In genomic region chr1:149844096-149844495, GRCh38 we compare ENCODE assay signal across 8 cellular contexts. TPM values are rescaled to one million over a fixed set of nuclear protein-coding genes. Genes with fewer than 3 reads are reported as not detected.
DNase-seq lines count a peak whose midpoint lies in the region; ATAC-seq and TF ChIP-seq lines count a peak whose summit lies in the region.

No MANE protein-coding gene starts in this region.

- no peak for ATAC-seq in CD8-positive, alpha-beta T cell
- ATAC-seq in HG02678 (IDR thresholded peaks at IDR 0.05; ENCODE audit: unreplicated experiment): no peak

- peak in 2 of 7 experiments; percentile 13 to 26 for DNase-seq in CD8-positive, alpha-beta T cell
- DNase-seq in NAMALWA (ENCODE audit: low spot score) (peak; percentile 84), MCF 10A (ENCODE audit: unreplicated experiment) (peak; percentile 80), NCI-H1092 treated with DMSO at 0.1 percent for 48 hours (lab: John Stamatoyannopoulos, UW) (no peak), NCI-H2081 (lab: John Stamatoyannopoulos, UW) (no peak), HuH-7.5 (ENCODE audit: low spot score) (no peak)

- H3K4me1 ChIP-seq in CD8-positive, alpha-beta T cell (ENCODE audit: insufficient read depth, low read length): peaks cover 43% of the 10 kb centered on the region
- H3K4me1 ChIP-seq in mesodermal cell (ENCODE audit: control insufficient read depth, insufficient read depth, low read length, poor library complexity, severe bottlenecking): peaks cover 18% of the 10 kb centered on the region

- no peaks in the 10 kb centered on the region for H3K9me3 ChIP-seq in CD8-positive, alpha-beta T cell (ENCODE audit: low read length)
- no peaks in the 10 kb centered on the region for H3K9me3 ChIP-seq in mesodermal cell (ENCODE audit: control insufficient read depth, low read length)

- CTCF ChIA-PET in CD8-positive, alpha-beta T cell (lab: Charles Lee): interaction anchor here (1.2 kb wide), 1 partner anchor 41 kb away, joined by 5 read pairs; no protein-coding TSS in a partner anchor
- CTCF ChIA-PET in MCF 10A (lab: Yijun Ruan, JAX): interaction anchor here (0.6 to 1.1 kb wide), 6 partner anchors 27 to 377 kb away, joined by 3 to 8 read pairs (median 4); a partner anchor contains a TSS

- H3K4me3 Mint-ChIP-seq in CD8-positive, alpha-beta T cell: peak overlapping the region; percentile 85
- peak overlapping the region; percentile 93 for H3K4me3 Mint-ChIP-seq in MCF 10A (ENCODE audit: unreplicated experiment)

- H3K4me1 Mint-ChIP-seq in CD8-positive, alpha-beta T cell (ENCODE audit: low read depth): peaks cover 51% of the 10 kb centered on the region
- peaks cover 52% of the 10 kb centered on the region for H3K4me1 Mint-ChIP-seq in MCF 10A (ENCODE audit: insufficient read depth, unreplicated experiment)

- no TSS peak for BruUV-seq in MCF 10A (replicated peaks; lab: Mats Ljungman, UMichigan)

- H3K27me3 Mint-ChIP-seq in CD8-positive, alpha-beta T cell (ENCODE audit: low read depth): no peaks in the 10 kb centered on the region
- H3K27me3 Mint-ChIP-seq in MCF 10A (ENCODE audit: insufficient read depth, unreplicated experiment): no peaks in the 10 kb centered on the region

- peak overlapping the region; percentile 93 for H3K27ac Mint-ChIP-seq in CD8-positive, alpha-beta T cell
- peak overlapping the region; percentile 65 for H3K27ac Mint-ChIP-seq in MCF 10A (ENCODE audit: low read depth, unreplicated experiment)

- peaks cover 38% of the 10 kb centered on the region for H3K36me3 Mint-ChIP-seq in CD8-positive, alpha-beta T cell
- H3K36me3 Mint-ChIP-seq in MCF 10A (ENCODE audit: insufficient read depth, unreplicated experiment): peaks cover 10% of the 10 kb centered on the region

- no peaks in the 10 kb centered on the region for H3K9me3 Mint-ChIP-seq in CD8-positive, alpha-beta T cell
- no peaks in the 10 kb centered on the region for H3K9me3 Mint-ChIP-seq in MCF 10A (ENCODE audit: unreplicated experiment)

- H3K4me3 ChIP-seq in CD8-positive, alpha-beta T cell (ENCODE audit: low read depth, low read length): peak overlapping the region; percentile 49
- H3K4me3 ChIP-seq in mesodermal cell (ENCODE audit: extremely low read depth, insufficient read depth, low read length, poor library complexity, severe bottlenecking): peak overlapping the region; percentile 69

- H3K27ac ChIP-seq in CD8-positive, alpha-beta T cell (ENCODE audit: low read depth, low read length): peak overlapping the region; percentile 43
- peak overlapping the region; percentile 62 for H3K27ac ChIP-seq in mesodermal cell (ENCODE audit: low read depth, low read length, severe bottlenecking)

- POLR2A ChIA-PET in CD8-positive, alpha-beta T cell (lab: Charles Lee): interaction anchor here (1.0 to 3.3 kb wide), 4 partner anchors 41 to 391 kb away, joined by 3 to 168 read pairs (median 4); partner anchors contain the start of genes ANP32E and SF3B4
- POLR2A ChIA-PET in MCF 10A (lab: Yijun Ruan, JAX): interaction anchor here (0.8 to 7.9 kb wide), 15 partner anchors 32 to 520 kb away, joined by 3 to 632 read pairs (median 5); partner anchors contain the start of genes OTUD7B, RPRD2, SF3B4 and VPS45

- no peaks in the 10 kb centered on the region for H3K27me3 ChIP-seq in CD8-positive, alpha-beta T cell (ENCODE audit: insufficient read depth, low read length)

- no CpG with 5 or more reads among the region's 3 CpGs for WGBS in mesodermal cell (ENCODE audit: insufficient coverage in 2 of 2), 2 experiments

- no peak for TF ChIP-seq CTCF in CD8-positive, alpha-beta T cell (IDR thresholded peaks at IDR 0.05)
- TF ChIP-seq CTCF in MCF 10A (IDR thresholded peaks at IDR 0.05; ENCODE audit: unreplicated experiment): no peak

- H3K36me3 ChIP-seq in CD8-positive, alpha-beta T cell (ENCODE audit: insufficient read depth, low read length): no peaks in the 10 kb centered on the region
- H3K36me3 ChIP-seq in mesodermal cell (ENCODE audit: control insufficient read depth, insufficient read depth, low read length): peaks cover 5% of the 10 kb centered on the region

- intact Hi-C loops in CD8-positive, alpha-beta T cell (cut with DNase I, micrococcal nuclease): no loop called here
- intact Hi-C loops in MCF 10A (cut with micrococcal nuclease): no loop called here

RNA-seq across cellular contexts. Expression of gene BOLA1, which starts 55.3 kb away (rescaled TPM):
- total RNA-seq in CD8-positive, alpha-beta T cell: 1 to 10 TPM; 3.3 to 4.0 TPM
- 17.4 and 22.4 TPM in 2 replicates for total RNA-seq in MCF 10A (2022)
- polyA plus RNA-seq in mesodermal cell (2013, experiment 1 of 2): 2.4 TPM
- 2.4 TPM for polyA plus RNA-seq in mesodermal cell (2013, experiment 2 of 2)

Comparison
In these comparisons a context has a peak if more than half of its experiments do, and no peak if none do; other contexts are left out.
1. DNase-seq: peak in NAMALWA (single experiment) and MCF 10A (single experiment); none in NCI-H1092 treated with DMSO at 0.1 percent for 48 hours (single experiment), NCI-H2081 (0 of 2) and HuH-7.5 (single experiment).